ENCODE assay signal across 15 cellular contexts in genomic region chr11:82889133-82890001, GRCh38. TPM values are rescaled to one million over a fixed set of nuclear protein-coding genes. Genes with fewer than 3 reads are reported as not detected.
A peak's percentile ranks its signal among the peaks of the same experiment; 100 is the strongest.
DNase-seq lines count a peak whose midpoint lies in the region; ATAC-seq and TF ChIP-seq lines count a peak whose summit lies in the region.
"Had no signal": no experiment of that assay in that cellular context is flagged by ENCODE, and none has a peak within 500 bp of the region (broad histone marks: within the 10 kb centered on the region; RNA-seq: fewer than 3 reads in every experiment).

No MANE protein-coding gene starts in this region.

- no peak for TF ChIP-seq CTCF in fibroblast of the aortic adventitia (IDR thresholded peaks at IDR 0.05; ENCODE audit: insufficient read depth, low read length)

- H3K9me3 Mint-ChIP-seq in stimulated activated memory B cell treated with anti-CD40 and anti-IgM and Interleukin-4, amounts not matched to agents 10 μg/mL and 1 μg/mL and 100 μg/mL, for 72 hours: no peaks in the 10 kb centered on the region

- ATAC-seq in HG03066 (IDR thresholded peaks at IDR 0.05; ENCODE audit: low read depth, unreplicated experiment) (peak; percentile 51), GM19328 (IDR thresholded peaks at IDR 0.05; ENCODE audit: unreplicated experiment) (no peak), GM21360 (IDR thresholded peaks at IDR 0.05; ENCODE audit: unreplicated experiment) (no peak)
- ATAC-seq in stimulated activated memory B cell treated with anti-CD40 and anti-IgM and Interleukin-4, amounts not matched to agents 10 μg/mL and 1 μg/mL and 100 μg/mL, for 72 hours: peak; percentile 43

- DNase-seq in SIG-M5 (lab: John Stamatoyannopoulos, UW) (peak; percentile 79), fibroblast of the aortic adventitia (ENCODE audit: low read depth) (peak; percentile 6), NCI-H2107 (lab: John Stamatoyannopoulos, UW) (no peak)
- DNase-seq: activated T-cell treated with anti-CD3 and anti-CD28 coated beads, Interleukin-2, amount 50 U/mL, for 1 hour; effector CD4-positive, alpha-beta T cell; kidney glomerular epithelial cell; NCI-H1092 treated with DMSO at 0.1 percent for 48 hours; NCI-H524; SHP77; stimulated activated CD4-positive, alpha-beta T cell treated with anti-CD3 and anti-CD28 coated beads, Interleukin-12 subunit alpha, Interleukin-12 subunit beta, amount 100 ng/mL, for 4 hours; tibial artery had no signal

- H3K4me1 Mint-ChIP-seq in stimulated activated memory B cell treated with anti-CD40 and anti-IgM and Interleukin-4, amounts not matched to agents 10 μg/mL and 1 μg/mL and 100 μg/mL, for 72 hours: peaks cover 13% of the 10 kb centered on the region

- no peaks in the 10 kb centered on the region for H3K27me3 Mint-ChIP-seq in stimulated activated memory B cell treated with anti-CD40 and anti-IgM and Interleukin-4, amounts not matched to agents 10 μg/mL and 1 μg/mL and 100 μg/mL, for 72 hours

- H3K36me3 Mint-ChIP-seq in stimulated activated memory B cell treated with anti-CD40 and anti-IgM and Interleukin-4, amounts not matched to agents 10 μg/mL and 1 μg/mL and 100 μg/mL, for 72 hours: peaks cover 12% of the 10 kb centered on the region

- no peak overlapping the region for H3K4me3 Mint-ChIP-seq in stimulated activated memory B cell treated with anti-CD40 and anti-IgM and Interleukin-4, amounts not matched to agents 10 μg/mL and 1 μg/mL and 100 μg/mL, for 72 hours

- H3K27ac Mint-ChIP-seq in stimulated activated memory B cell treated with anti-CD40 and anti-IgM and Interleukin-4, amounts not matched to agents 10 μg/mL and 1 μg/mL and 100 μg/mL, for 72 hours: no peak overlapping the region

- no peak overlapping the region for H3K4me3 ChIP-seq in fibroblast of the aortic adventitia (ENCODE audit: low read depth, low read length)
- H3K4me3 ChIP-seq: tibial artery had no signal

RNA-seq across cellular contexts. Expression of gene PRCP, which starts 10.9 kb away (rescaled TPM):
- 19.0 and 41.1 TPM in 2 replicates for total RNA-seq in fibroblast of the aortic adventitia (ENCODE audit: low replicate concordance)

RNA-seq across cellular contexts. Expression of gene DDIAS, which starts 12.2 kb away (rescaled TPM):
- total RNA-seq in fibroblast of the aortic adventitia (ENCODE audit: low replicate concordance): 0.16 and 14.3 TPM in 2 replicates

Comparison
In these comparisons a context has a peak if more than half of its experiments do, and no peak if none do; other contexts are left out.
1. ATAC-seq: peak in HG03066 (single experiment) and stimulated activated memory B cell treated with anti-CD40 and anti-IgM and Interleukin-4, amounts not matched to agents 10 μg/mL and 1 μg/mL and 100 μg/mL, for 72 hours (single experiment); none in GM19328 (single experiment) and GM21360 (single experiment).